ENCODE assay signal across 17 cellular contexts in genomic region chr12:34291001-34291400, GRCh38.
"Had no signal": no experiment of that assay in that cellular context is flagged by ENCODE, and none has a peak within 500 bp of the region (broad histone marks: within the 10 kb centered on the region; RNA-seq: fewer than 3 reads in every experiment).

No MANE protein-coding gene starts in this region.

- H3K4me3 Mint-ChIP-seq: activated CD4-positive, alpha-beta T cell treated with anti-CD3 and anti-CD28 coated beads, Interleukin-2, amount 10 ng/mL, durations not matched to agents 7 days and 5 days; activated naive CD4-positive, alpha-beta T cell treated with anti-CD3 and anti-CD28 coated beads, Interleukin-2, amount 10 ng/mL, durations not matched to agents 7 days and 5 days; activated T-helper 1 cell treated with anti-CD3 and anti-CD28 coated beads, Interleukin-12 subunit alpha, Interleukin-12 subunit beta, Interleukin-2, Interleukin-4 antibody, amounts not matched to agents 30 ng/mL and 10 ng/mL and 1 ng/mL, durations not matched to agents 14 hours and 24 hours and 36 hours; effector memory CD8-positive, alpha-beta T cell; naive B cell; stimulated activated naive CD8-positive, alpha-beta T cell treated with anti-CD3 and anti-CD28 coated beads, Interleukin-15, Interleukin-2, amounts not matched to agents 100 ng/mL and 50 ng/mL, for 24 hours; T-helper 2 cell treated with Interferon-gamma antibody and Interleukin-4, amounts not matched to agents 5 μg/mL and 100 μg/mL, for 36 hours had no signal

- H3K9ac ChIP-seq: parathyroid adenoma had no signal

- H3K27me3 ChIP-seq: ascending aorta, breast epithelium, suprapubic skin had no signal

- H3K27ac Mint-ChIP-seq: activated CD4-positive, alpha-beta T cell treated with anti-CD3 and anti-CD28 coated beads, Interleukin-2, amount 10 ng/mL, durations not matched to agents 7 days and 5 days; activated naive CD4-positive, alpha-beta T cell treated with anti-CD3 and anti-CD28 coated beads, Interleukin-2, amount 10 ng/mL, durations not matched to agents 7 days and 5 days; activated T-helper 1 cell treated with anti-CD3 and anti-CD28 coated beads, Interleukin-12 subunit alpha, Interleukin-12 subunit beta, Interleukin-2, Interleukin-4 antibody, amounts not matched to agents 30 ng/mL and 10 ng/mL and 1 ng/mL, durations not matched to agents 14 hours and 24 hours and 36 hours; naive B cell; stimulated activated naive CD8-positive, alpha-beta T cell treated with anti-CD3 and anti-CD28 coated beads, Interleukin-15, Interleukin-2, amounts not matched to agents 100 ng/mL and 50 ng/mL, for 24 hours; T-helper 2 cell treated with Interferon-gamma antibody and Interleukin-4, amounts not matched to agents 5 μg/mL and 100 μg/mL, for 36 hours had no signal

- H3K4me1 ChIP-seq: ascending aorta, breast epithelium, parathyroid adenoma, suprapubic skin had no signal

- H3K27ac ChIP-seq: ascending aorta, breast epithelium, epithelial cell of prostate, parathyroid adenoma, skin epidermis, suprapubic skin had no signal

- H3K27me3 Mint-ChIP-seq: activated CD4-positive, alpha-beta T cell treated with anti-CD3 and anti-CD28 coated beads, Interleukin-2, amount 10 ng/mL, durations not matched to agents 7 days and 5 days; activated naive CD4-positive, alpha-beta T cell treated with anti-CD3 and anti-CD28 coated beads, Interleukin-2, amount 10 ng/mL, durations not matched to agents 7 days and 5 days; naive B cell; stimulated activated naive CD8-positive, alpha-beta T cell treated with anti-CD3 and anti-CD28 coated beads, Interleukin-15, Interleukin-2, amounts not matched to agents 100 ng/mL and 50 ng/mL, for 24 hours had no signal

- DNase-seq: activated CD4-positive, alpha-beta T cell treated with anti-CD3 and anti-CD28 coated beads, Interleukin-2, amount 10 ng/mL, durations not matched to agents 7 days and 5 days; activated CD8-positive, alpha-beta memory T cell treated with anti-CD3 and anti-CD28 coated beads, Interleukin-2, amount 50 U/mL, for 48 hours; activated naive CD4-positive, alpha-beta T cell treated with anti-CD3 and anti-CD28 coated beads, Interleukin-2, amount 10 ng/mL, durations not matched to agents 7 days and 5 days; dermis blood vessel endothelial cell; effector memory CD8-positive, alpha-beta T cell; foreskin melanocyte; naive B cell; retina had no signal

- ATAC-seq: effector memory CD8-positive, alpha-beta T cell had no signal

- H3K4me3 ChIP-seq: ascending aorta, breast epithelium, skin epidermis, suprapubic skin had no signal

- H3K4me1 Mint-ChIP-seq: activated CD4-positive, alpha-beta T cell treated with anti-CD3 and anti-CD28 coated beads, Interleukin-2, amount 10 ng/mL, durations not matched to agents 7 days and 5 days; activated naive CD4-positive, alpha-beta T cell treated with anti-CD3 and anti-CD28 coated beads, Interleukin-2, amount 10 ng/mL, durations not matched to agents 7 days and 5 days; naive B cell had no signal

- H3K36me3 ChIP-seq: ascending aorta, breast epithelium, suprapubic skin had no signal
